ENCODE assay signal across 8 cellular contexts in the genomic region with DNA sequence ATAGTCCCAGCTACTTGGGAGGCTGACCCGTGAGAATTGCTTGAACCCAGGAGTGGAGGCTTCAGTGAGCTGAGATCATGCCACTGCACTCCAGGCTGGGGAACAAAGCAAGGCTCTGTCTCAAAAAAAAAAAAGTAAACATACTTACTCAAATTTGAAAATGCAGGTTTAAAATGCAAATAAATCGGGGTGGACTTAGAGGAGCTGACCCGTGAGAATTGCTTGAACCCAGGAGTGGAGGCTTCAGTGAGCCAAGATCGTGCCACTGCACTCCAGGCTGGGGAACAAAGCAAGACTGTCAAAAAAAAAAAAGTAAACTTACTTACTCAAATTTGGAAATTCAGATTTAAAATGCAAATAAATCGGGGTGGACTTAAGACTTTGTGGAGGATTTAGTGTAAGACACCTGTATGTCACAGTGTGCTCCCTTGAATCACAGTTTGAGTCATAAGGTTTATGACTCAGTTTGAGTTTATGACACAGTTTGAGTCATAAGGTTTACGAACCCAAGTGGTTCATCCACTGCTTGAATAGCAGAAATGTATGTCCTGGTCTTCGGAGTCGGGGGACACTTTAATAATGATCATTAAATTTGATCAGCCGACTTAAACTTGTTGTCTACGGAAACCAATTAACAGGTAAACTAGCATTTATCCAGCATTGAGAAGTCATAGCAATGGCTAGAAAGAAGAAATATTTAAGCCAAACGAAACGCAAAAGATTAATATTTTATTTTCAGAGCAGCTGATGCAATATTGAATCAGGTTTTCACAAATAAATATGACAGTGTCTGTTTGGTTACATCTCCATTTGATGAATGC. TPM values are rescaled to one million over a fixed set of nuclear protein-coding genes. Genes with fewer than 3 reads are reported as not detected.
A peak's percentile ranks its signal among the peaks of the same experiment; 100 is the strongest.
DNase-seq lines count a peak whose midpoint lies in the region; ATAC-seq and FAIRE-seq lines count a peak whose summit lies in the region.

No MANE protein-coding gene starts in this region.

- peaks cover 11% of the 10 kb centered on the region for H3K36me3 Mint-ChIP-seq in activated CD4-positive, alpha-beta memory T cell treated with anti-CD3 and anti-CD28 coated beads, Interleukin-2, amount 10 ng/mL, durations not matched to agents 7 days and 5 days (ENCODE audit: low read depth)

- H3K4me3 Mint-ChIP-seq in activated CD4-positive, alpha-beta memory T cell treated with anti-CD3 and anti-CD28 coated beads, Interleukin-2, amount 10 ng/mL, durations not matched to agents 7 days and 5 days: no peak overlapping the region

- H3K36me3 ChIP-seq in small intestine (ENCODE audit: control insufficient read depth in 2 of 2, insufficient read depth in 2 of 2, low read length in 2 of 2): peaks cover 0 to 3% of the 10 kb centered on the region in 2 donors
- H3K36me3 ChIP-seq in aorta (ENCODE audit: control insufficient read depth in 1 of 2, insufficient read depth in 2 of 2, low read length in 1 of 2): no peaks in the 10 kb centered on the region

- H3K27ac ChIP-seq in small intestine (ENCODE audit: low read depth in 1 of 2, low read length in 1 of 2) (no peak overlapping the region), aorta (ENCODE audit: low read depth in 1 of 2, low read length in 2 of 2) (no peak overlapping the region)

- H3K27me3 Mint-ChIP-seq in activated CD4-positive, alpha-beta memory T cell treated with anti-CD3 and anti-CD28 coated beads, Interleukin-2, amount 10 ng/mL, durations not matched to agents 7 days and 5 days: no peaks in the 10 kb centered on the region

- POLR2A ChIA-PET in activated CD4-positive, alpha-beta memory T cell treated with anti-CD3 and anti-CD28 coated beads, Interleukin-2, amount 10 ng/mL, durations not matched to agents 7 days and 5 days (lab: Charles Lee): interaction anchor here (1.3 kb wide), 1 partner anchor 339 kb away, joined by 4 read pairs; the partner anchor contains the start of gene UBR2

- no peaks in the 10 kb centered on the region for H3K9me3 Mint-ChIP-seq in activated CD4-positive, alpha-beta memory T cell treated with anti-CD3 and anti-CD28 coated beads, Interleukin-2, amount 10 ng/mL, durations not matched to agents 7 days and 5 days

- H3K27me3 ChIP-seq in small intestine (ENCODE audit: control insufficient read depth in 2 of 2, insufficient read depth in 2 of 2, low read length in 2 of 2): no peaks in the 10 kb centered on the region
- H3K27me3 ChIP-seq in aorta (ENCODE audit: control insufficient read depth in 1 of 2, insufficient read depth in 2 of 2, low read length in 1 of 2): no peaks in the 10 kb centered on the region

- CTCF ChIA-PET in activated CD4-positive, alpha-beta memory T cell treated with anti-CD3 and anti-CD28 coated beads, Interleukin-2, amount 10 ng/mL, durations not matched to agents 7 days and 5 days (lab: Charles Lee): interaction anchor here (0.6 to 3.3 kb wide), 4 partner anchors 10 to 324 kb away, joined by 3 to 15 read pairs (median 6); no protein-coding TSS in a partner anchor

- peaks cover 0 to 2% of the 10 kb centered on the region in 2 donors for H3K4me1 ChIP-seq in small intestine (ENCODE audit: control insufficient read depth in 2 of 2, insufficient read depth in 1 of 2, low read depth in 1 of 2, low read length in 1 of 2)
- H3K4me1 ChIP-seq in aorta (ENCODE audit: control insufficient read depth in 1 of 2, insufficient read depth in 2 of 2, low read length in 2 of 2): no peaks in the 10 kb centered on the region

- no peak overlapping the region for H3K4me3 ChIP-seq in small intestine (ENCODE audit: low read depth in 1 of 2, low read length in 2 of 2)
- no peak overlapping the region for H3K4me3 ChIP-seq in aorta (ENCODE audit: low read length in 2 of 2)

- no peak for FAIRE-seq in small intestine (lab: Jason Lieb, UNC)

- DNase-seq in AG20443 (ENCODE audit: low spot score): peak; percentile 46
- no peak for DNase-seq in activated CD4-positive, alpha-beta memory T cell treated with anti-CD3 and anti-CD28 coated beads, Interleukin-2, amount 10 ng/mL, durations not matched to agents 7 days and 5 days
- peak; percentile 93 for DNase-seq in small intestine
- DNase-seq in SHP77 treated with DMSO at 0.1 percent for 48 hours (lab: John Stamatoyannopoulos, UW): no peak
- DNase-seq in NOMO-1 treated with dmso at 0.1 percent for 144 hours (lab: John Stamatoyannopoulos, UW; ENCODE audit: unreplicated experiment): no peak
- DNase-seq in aorta: no peak

- peak overlapping the region; percentile 69 for H3K27ac Mint-ChIP-seq in activated CD4-positive, alpha-beta memory T cell treated with anti-CD3 and anti-CD28 coated beads, Interleukin-2, amount 10 ng/mL, durations not matched to agents 7 days and 5 days

- peaks cover 12% of the 10 kb centered on the region for H3K4me1 Mint-ChIP-seq in activated CD4-positive, alpha-beta memory T cell treated with anti-CD3 and anti-CD28 coated beads, Interleukin-2, amount 10 ng/mL, durations not matched to agents 7 days and 5 days

- no peaks in the 10 kb centered on the region for H3K9me3 ChIP-seq in small intestine (ENCODE audit: control insufficient read depth, low read depth)
- no peaks in the 10 kb centered on the region for H3K9me3 ChIP-seq in aorta (ENCODE audit: control insufficient read depth, low read length)

- 17 to 54% (median 31%) methylated on average over 12 of the region's 12 CpGs for WGBS in small intestine, 3 donors
- 69 to 87% methylated on average over 12 of the region's 12 CpGs for WGBS in aorta, 2 donors

- intact Hi-C loops in aorta (cut with DNase I): no loop called here

- peak; percentile 92 for ATAC-seq in GM19043 (IDR thresholded peaks at IDR 0.05; ENCODE audit: low read depth, unreplicated experiment)
- ATAC-seq in HG03097 (IDR thresholded peaks at IDR 0.05; ENCODE audit: low FRiP score, unreplicated experiment): peak; percentile 65
- ATAC-seq in aorta (ENCODE audit: low FRiP score): no peak

RNA-seq across cellular contexts. Expression of gene MRPS10, which starts 6.8 kb away (rescaled TPM):
- 10 to 100 TPM; 28.4 to 32.8 TPM for total RNA-seq in activated CD4-positive, alpha-beta memory T cell treated with anti-CD3 and anti-CD28 coated beads, Interleukin-2, amount 10 ng/mL, durations not matched to agents 7 days and 5 days
- polyA plus RNA-seq in small intestine (10 to 100 TPM; 20.0 to 33.0 (median 25.9) TPM), aorta (10 to 100 TPM; 17.7 to 28.4 TPM)
- 10 to 100 TPM; 20.2 to 24.3 TPM for total RNA-seq in aorta

RNA-seq across cellular contexts. Expression of gene GUCA1B, which starts 29.7 kb away (rescaled TPM):
- 1 to 10 TPM in 1 of 2 experiments, under 1 TPM in 1; 0.65 to 1.2 TPM for total RNA-seq in activated CD4-positive, alpha-beta memory T cell treated with anti-CD3 and anti-CD28 coated beads, Interleukin-2, amount 10 ng/mL, durations not matched to agents 7 days and 5 days
- polyA plus RNA-seq in small intestine (under 1 TPM in 1 of 3 donors, not detected in 2; 0.36 TPM), aorta (1 to 10 TPM in 1 of 2 donors, under 1 TPM in 1; 0.88 to 2.4 TPM)
- total RNA-seq in aorta: 1 to 10 TPM; 2.0 to 4.1 TPM

RNA-seq across cellular contexts. Expression of gene GUCA1A, which starts 51.3 kb away (rescaled TPM):
- total RNA-seq in activated CD4-positive, alpha-beta memory T cell treated with anti-CD3 and anti-CD28 coated beads, Interleukin-2, amount 10 ng/mL, durations not matched to agents 7 days and 5 days: not detected
- polyA plus RNA-seq in small intestine (under 1 TPM in 1 of 3 donors, not detected in 2; 0.69 TPM), aorta (not detected)
- not detected for total RNA-seq in aorta

Comparison
In these comparisons a context has a peak if more than half of its experiments do, and no peak if none do; other contexts are left out.
1. DNase-seq: peak in AG20443 (single experiment) and small intestine (single experiment); none in activated CD4-positive, alpha-beta memory T cell treated with anti-CD3 and anti-CD28 coated beads, Interleukin-2, amount 10 ng/mL, durations not matched to agents 7 days and 5 days (single experiment), SHP77 treated with DMSO at 0.1 percent for 48 hours (single experiment), NOMO-1 treated with dmso at 0.1 percent for 144 hours (single experiment) and aorta (0 of 2).